Comparison of ENCODE assay signal across 12 cellular contexts in genomic region chr20:49397525-49397924, GRCh38.
A peak's percentile ranks its signal among the peaks of the same experiment; 100 is the strongest.
DNase-seq lines count a peak whose midpoint lies in the region; ATAC-seq and TF ChIP-seq lines count a peak whose summit lies in the region.
"Had no signal": no experiment of that assay in that cellular context is flagged by ENCODE, and none has a peak within 500 bp of the region (broad histone marks: within the 10 kb centered on the region; RNA-seq: fewer than 3 reads in every experiment).

No MANE protein-coding gene starts in this region.

- no peak for TF ChIP-seq POLR2A in sigmoid colon (IDR thresholded peaks at IDR 0.05)

- TF ChIP-seq CTCF in PC-3 (conservative IDR thresholded peaks at IDR 0.05; ENCODE audit: low read depth, low read length): no peak
- no peak for TF ChIP-seq CTCF in sigmoid colon (IDR thresholded peaks at IDR 0.05)
- no peak for TF ChIP-seq CTCF in CD8-positive, alpha-beta T cell (IDR thresholded peaks at IDR 0.05)
- no peak for TF ChIP-seq CTCF in chondrocyte (IDR thresholded peaks at IDR 0.05)

- intact Hi-C loops in PC-3 (cut with micrococcal nuclease) (no loop called here), sigmoid colon (cut with DNase I) (no loop called here)
- intact Hi-C loops in CD8-positive, alpha-beta T cell (cut with DNase I, micrococcal nuclease): no loop called here

- no peaks in the 10 kb centered on the region for H3K27me3 ChIP-seq in PC-3 (ENCODE audit: low read length)
- no peaks in the 10 kb centered on the region for H3K27me3 ChIP-seq in sigmoid colon
- H3K27me3 ChIP-seq in CD8-positive, alpha-beta T cell (ENCODE audit: insufficient read depth, low read length): no peaks in the 10 kb centered on the region

- H3F3A ChIP-seq in PC-3 (ENCODE audit: low read length, unreplicated experiment): no peaks in the 10 kb centered on the region

- no peaks in the 10 kb centered on the region for H3K9me2 ChIP-seq in PC-3 (replicated peaks; ENCODE audit: low read length)

- peaks cover 10% of the 10 kb centered on the region for H3K27me3 Mint-ChIP-seq in CD8-positive, alpha-beta T cell (ENCODE audit: low read depth)
- no peaks in the 10 kb centered on the region for H3K27me3 Mint-ChIP-seq in chondrocyte (ENCODE audit: low read depth)

- 72 to 74% methylated on average over 6 of the region's 6 CpGs for WGBS in sigmoid colon, 2 donors

- H3K9me3 Mint-ChIP-seq in CD8-positive, alpha-beta T cell: no peaks in the 10 kb centered on the region
- H3K9me3 Mint-ChIP-seq in chondrocyte (ENCODE audit: low read depth): no peaks in the 10 kb centered on the region

- H4K20me1 ChIP-seq in PC-3 (ENCODE audit: low read length): no peaks in the 10 kb centered on the region

- ATAC-seq in PC-3 (peak; percentile 82), esophagus mucosa (peak; percentile 81), HG02588 (IDR thresholded peaks at IDR 0.05; ENCODE audit: unreplicated experiment) (no peak)
- no peak for ATAC-seq in CD8-positive, alpha-beta T cell
- ATAC-seq: activated CD8-positive, alpha-beta T cell treated with anti-CD3 and anti-CD28 coated beads, Interleukin-2, amount 10 ng/mL, durations not matched to agents 7 days and 5 days; left colon had no signal

- no peaks in the 10 kb centered on the region for H3K4me1 Mint-ChIP-seq in CD8-positive, alpha-beta T cell (ENCODE audit: low read depth)
- peaks cover 25% of the 10 kb centered on the region for H3K4me1 Mint-ChIP-seq in chondrocyte (ENCODE audit: low read depth)

- H3K4me3 ChIP-seq in PC-3 (ENCODE audit: low read length) (no peak overlapping the region), sigmoid colon (no peak overlapping the region)
- no peak overlapping the region for H3K4me3 ChIP-seq in CD8-positive, alpha-beta T cell (ENCODE audit: low read depth, low read length)

- H3K36me3 Mint-ChIP-seq in CD8-positive, alpha-beta T cell: no peaks in the 10 kb centered on the region
- H3K36me3 Mint-ChIP-seq in chondrocyte (ENCODE audit: low read depth): no peaks in the 10 kb centered on the region

- H3K27ac Mint-ChIP-seq in CD8-positive, alpha-beta T cell: no peak overlapping the region
- H3K27ac Mint-ChIP-seq in chondrocyte (ENCODE audit: unreplicated experiment): no peak overlapping the region
- H3K27ac Mint-ChIP-seq: activated CD8-positive, alpha-beta T cell treated with anti-CD3 and anti-CD28 coated beads, Interleukin-2, amount 10 ng/mL, durations not matched to agents 7 days and 5 days had no signal

- no peak overlapping the region for H3K9ac ChIP-seq in PC-3 (ENCODE audit: low read length)

- TF ChIP-seq EP300 in sigmoid colon (IDR thresholded peaks at IDR 0.05): no peak

- H3K4me1 ChIP-seq in PC-3 (ENCODE audit: insufficient read depth, low read length) (no peaks in the 10 kb centered on the region), sigmoid colon (peaks cover 0 to 92% (median 82%) of the 10 kb centered on the region in 4 donors)
- H3K4me1 ChIP-seq in CD8-positive, alpha-beta T cell (ENCODE audit: insufficient read depth, low read length): no peaks in the 10 kb centered on the region

- no peaks in the 10 kb centered on the region for H3K79me2 ChIP-seq in PC-3 (ENCODE audit: low read length)

- no TSS peak for BruUV-seq in PC-3 (replicated peaks; lab: Mats Ljungman, UMichigan)

- CTCF ChIA-PET in PC-3 (lab: Charles Lee): no interaction called here
- CTCF ChIA-PET in CD8-positive, alpha-beta T cell (lab: Charles Lee): no interaction called here

- no peak overlapping the region for H2AFZ ChIP-seq in PC-3 (ENCODE audit: low read length)

- H3K36me3 ChIP-seq in PC-3 (ENCODE audit: low read depth, low read length) (no peaks in the 10 kb centered on the region), sigmoid colon (no peaks in the 10 kb centered on the region)
- no peaks in the 10 kb centered on the region for H3K36me3 ChIP-seq in CD8-positive, alpha-beta T cell (ENCODE audit: insufficient read depth, low read length)

- H3K27ac ChIP-seq in PC-3 (ENCODE audit: low read length): no peak overlapping the region
- peak overlapping the region; percentile 89 to 97 (median 92) for H3K27ac ChIP-seq in sigmoid colon
- no peak overlapping the region for H3K27ac ChIP-seq in CD8-positive, alpha-beta T cell (ENCODE audit: low read depth, low read length)
- H3K27ac ChIP-seq: epithelial cell of prostate had no signal

- no peak overlapping the region for H3K4me2 ChIP-seq in PC-3 (ENCODE audit: low read length)

- POLR2A ChIA-PET in PC-3 (lab: Charles Lee; ENCODE audit: unreplicated experiment): no interaction called here
- POLR2A ChIA-PET in CD8-positive, alpha-beta T cell (lab: Charles Lee): no interaction called here

- peak; percentile 37 for DNase-seq in H4 (ENCODE audit: low spot score)
- peak; percentile 50 for DNase-seq in PC-3
- DNase-seq in sigmoid colon: no peak
- DNase-seq in CD8-positive, alpha-beta T cell: no peak
- DNase-seq in chondrocyte (ENCODE audit: low spot score): no peak
- DNase-seq: activated CD8-positive, alpha-beta T cell treated with anti-CD3 and anti-CD28 coated beads, Interleukin-2, amount 10 ng/mL, durations not matched to agents 7 days and 5 days; left colon; NCI-H345; nucleus accumbens had no signal

- H3K4me3 Mint-ChIP-seq in CD8-positive, alpha-beta T cell: no peak overlapping the region
- H3K4me3 Mint-ChIP-seq in chondrocyte (ENCODE audit: unreplicated experiment): no peak overlapping the region
- H3K4me3 Mint-ChIP-seq: activated CD8-positive, alpha-beta T cell treated with anti-CD3 and anti-CD28 coated beads, Interleukin-2, amount 10 ng/mL, durations not matched to agents 7 days and 5 days had no signal

- H3K9me3 ChIP-seq in PC-3 (ENCODE audit: low read length) (0 out of 2 replicates have a peak, but pooled peaks cover 6% of the 10 kb centered on the region), sigmoid colon (no peaks in the 10 kb centered on the region)
- H3K9me3 ChIP-seq in CD8-positive, alpha-beta T cell (ENCODE audit: low read length): no peaks in the 10 kb centered on the region

Comparison
In these comparisons a context has a peak if more than half of its experiments do, and no peak if none do; other contexts are left out.
1. DNase-seq: peak in H4 (single experiment) and PC-3 (single experiment); none in sigmoid colon (single experiment), CD8-positive, alpha-beta T cell (0 of 7) and chondrocyte (single experiment).
2. ATAC-seq: peak in PC-3 (single experiment) and esophagus mucosa (single experiment); none in CD8-positive, alpha-beta T cell (single experiment) and HG02588 (single experiment).
3. H3K27ac ChIP-seq: peak in sigmoid colon (4 of 4); none in PC-3 (single experiment) and CD8-positive, alpha-beta T cell (single experiment).